ENCODE assay signal across 12 cellular contexts in genomic region chr4:23887989-23888388, GRCh38. TPM values are rescaled to one million over a fixed set of nuclear protein-coding genes. Genes with fewer than 3 reads are reported as not detected.
DNase-seq lines count a peak whose midpoint lies in the region; ATAC-seq and TF ChIP-seq lines count a peak whose summit lies in the region.
"Had no signal": no experiment of that assay in that cellular context is flagged by ENCODE, and none has a peak within 500 bp of the region (broad histone marks: within the 10 kb centered on the region; RNA-seq: fewer than 3 reads in every experiment).

No MANE protein-coding gene starts in this region.

- no peak for TF ChIP-seq CTCF in right lobe of liver (IDR thresholded peaks at IDR 0.05)

- H3K4me3 ChIP-seq in HUES48 (ENCODE audit: low read depth, low read length) (peak overlapping the region; percentile 58; the same call in 1 of the 2 replicates), right lobe of liver (peak overlapping the region; percentile 38 to 65 (median 57)), skeletal muscle satellite cell (ENCODE audit: low read length) (peak overlapping the region; percentile 72)

- H3K4me1 ChIP-seq in HUES48 (ENCODE audit: control insufficient read depth, insufficient read depth, low read length) (peaks cover 69% of the 10 kb centered on the region), right lobe of liver (peaks cover 0 to 37% (median 11%) of the 10 kb centered on the region in 4 donors), skeletal muscle satellite cell (ENCODE audit: control insufficient read depth, insufficient read depth, low read length) (peaks cover 25% of the 10 kb centered on the region)
- H3K4me1 ChIP-seq: Caco-2 had no signal

- ATAC-seq in right lobe of liver (peak; percentile 19 to 45 (median 36)), HG03039 (IDR thresholded peaks at IDR 0.05; ENCODE audit: unreplicated experiment) (no peak), HG03108 (IDR thresholded peaks at IDR 0.05; ENCODE audit: unreplicated experiment) (no peak)
- ATAC-seq: natural killer cell, T-cell had no signal

- H3K9me3 ChIP-seq in HUES48 (ENCODE audit: control insufficient read depth, insufficient read depth, low read length) (no peaks in the 10 kb centered on the region), right lobe of liver (no peaks in the 10 kb centered on the region), skeletal muscle satellite cell (replicated peaks; ENCODE audit: low read length) (no peaks in the 10 kb centered on the region)
- H3K9me3 ChIP-seq: Caco-2 had no signal

- H3K9ac ChIP-seq in HUES48 (ENCODE audit: low read depth, low read length) (no peak overlapping the region), skeletal muscle satellite cell (ENCODE audit: low read depth, low read length) (peak overlapping the region; percentile 47)

- peak; percentile 21 for DNase-seq in cerebellum (ENCODE audit: low spot score)
- peak in 2 of 3 donors; percentile 57 to 61 for DNase-seq in right lobe of liver
- DNase-seq in NCI-H1048 (lab: John Stamatoyannopoulos, UW) = no peak
- no peak for DNase-seq in T-helper 9 cell
- DNase-seq: Caco-2, natural killer cell, NCI-H510A treated with DMSO at 0.1 percent for 48 hours, T-cell had no signal

- H3K27ac ChIP-seq in HUES48 (ENCODE audit: low read depth, low read length) (no peak overlapping the region), right lobe of liver (peak overlapping the region; percentile 76 to 98 (median 91))

- intact Hi-C loops in right lobe of liver (cut with DNase I) = no loop called here

- H3K36me3 ChIP-seq in HUES48 (ENCODE audit: control insufficient read depth, insufficient read depth, low read length) = no peaks in the 10 kb centered on the region
- H3K36me3 ChIP-seq in right lobe of liver = peaks cover 0 to 6% (median 0%) of the 10 kb centered on the region in 4 donors
- H3K36me3 ChIP-seq in skeletal muscle satellite cell (ENCODE audit: insufficient read depth, low read length) = no peaks in the 10 kb centered on the region

- TF ChIP-seq POLR2A in right lobe of liver (IDR thresholded peaks at IDR 0.05) = no peak

- peak overlapping the region; percentile 96 for H3K4me2 ChIP-seq in skeletal muscle satellite cell (ENCODE audit: low read length)

- WGBS in right lobe of liver (ENCODE audit: insufficient coverage, low coverage, low lambda C conversion rate, missing lambda C conversion rate) = 18% methylated on average over 7 of the region's 7 CpGs

- peaks cover 27% of the 10 kb centered on the region for H3K27me3 ChIP-seq in HUES48 (ENCODE audit: control insufficient read depth, insufficient read depth, low read length)
- H3K27me3 ChIP-seq in right lobe of liver = no peaks in the 10 kb centered on the region
- peaks cover 14% of the 10 kb centered on the region for H3K27me3 ChIP-seq in skeletal muscle satellite cell (ENCODE audit: control insufficient read depth, insufficient read depth, low read length)

RNA-seq across cellular contexts. Expression of gene PPARGC1A, which starts 1.9 kb away (rescaled TPM):
- total RNA-seq in cerebellum (14.3 TPM), right lobe of liver (10 to 100 TPM; 13.8 to 61.0 (median 37.6) TPM)
- under 0.01 and 0.22 TPM in 2 replicates for total RNA-seq in skeletal muscle satellite cell (2012; rRNA removed)
- total RNA-seq: Caco-2, natural killer cell, T-cell had no signal

Comparison
In these comparisons a context has a peak if more than half of its experiments do, and no peak if none do; other contexts are left out.
1. DNase-seq: peak in cerebellum (single experiment) and right lobe of liver (2 of 3); none in NCI-H1048 (single experiment) and T-helper 9 cell (single experiment).
2. ATAC-seq: peak in right lobe of liver (4 of 4); none in HG03039 (single experiment) and HG03108 (single experiment).
3. Peak in every context shown above with its lines, with median percentiles within 50 percentile points of each other: H3K4me3 ChIP-seq.